Comparison of ENCODE assay signal across 8 cellular contexts in genomic region chr15:65530318-65531111, GRCh38. TPM values are rescaled to one million over a fixed set of nuclear protein-coding genes. Genes with fewer than 3 reads are reported as not detected.
A peak's percentile ranks its signal among the peaks of the same experiment; 100 is the strongest.
DNase-seq lines count a peak whose midpoint lies in the region; ATAC-seq, FAIRE-seq and TF ChIP-seq lines count a peak whose summit lies in the region.

TSS of gene HACD3 (plus strand) at chr15:65530463. CDS start at chr15:65530632, 169 bp downstream.

- peak; percentile 84 for ATAC-seq in HG02763 (IDR thresholded peaks at IDR 0.05; ENCODE audit: unreplicated experiment)

- FAIRE-seq in GM12891 (lab: Jason Lieb, UNC): peak; percentile 96
- FAIRE-seq in urothelium cell line (lab: Jason Lieb, UNC): peak; percentile 82

- H3K36me3 ChIP-seq in right atrium auricular region: no peaks in the 10 kb centered on the region

- H3K27me3 ChIP-seq in right atrium auricular region: no peaks in the 10 kb centered on the region

- H3K27ac ChIP-seq in right atrium auricular region: peak within 1 kb of the TSS; percentile 76

- peak; percentile 58; the same call in 1 of the 2 replicates for TF ChIP-seq POLR2A in GM12891 (IDR thresholded peaks at IDR 0.05; ENCODE audit: low read depth, low read length)

- H3K4me1 ChIP-seq in right atrium auricular region: peaks cover 0 to 24% of the 10 kb centered on the region in 2 donors

- H3K9me3 ChIP-seq in right atrium auricular region: no peaks in the 10 kb centered on the region

- H3K4me3 ChIP-seq in right atrium auricular region: peak within 1 kb of the TSS; percentile 85 to 89

- DNase-seq in GM12891 (ENCODE audit: insufficient read length, low spot score) (peak; percentile 95), NCI-H1694 treated with DMSO at 0.1 percent for 48 hours (lab: John Stamatoyannopoulos, UW) (peak; percentile 67), T-helper 2 cell (peak; percentile 82 to 91 (median 85)), amygdala (lab: John Stamatoyannopoulos, UW) (peak in 55 of 56 donors; percentile 7 to 89 (median 70)), right atrium auricular region (ENCODE audit: low spot score) (peak; percentile 75), pulmonary artery endothelial cell (ENCODE audit: low read depth, low spot score) (no peak), urothelium cell line (ENCODE audit: low spot score) (peak; percentile 99)

- TF ChIP-seq CTCF in right atrium auricular region (IDR thresholded peaks at IDR 0.05): peak in 1 of 2 donors; percentile 23

TF ChIP-seq in GM12891, 5 proteins besides CTCF, POLR2A, EP300 and RAD21:
- no peak for TF ChIP-seq PAX5 (IDR thresholded peaks at IDR 0.05; ENCODE audit: insufficient read depth, low read length, severe bottlenecking)
- no peak for TF ChIP-seq SPI1 (IDR thresholded peaks at IDR 0.05; ENCODE audit: low read depth, low read length)
- peak; percentile 66 for TF ChIP-seq POLR2AphosphoS5 (IDR thresholded peaks at IDR 0.05; ENCODE audit: low read depth, low read length)
- TF ChIP-seq POU2F2 (IDR thresholded peaks at IDR 0.05; ENCODE audit: low read depth, low read length): no peak
- TF ChIP-seq TAF1 (IDR thresholded peaks at IDR 0.05; ENCODE audit: low read depth, low read length): peak; percentile 16; the same call in 1 of the 2 replicates

RNA-seq across cellular contexts. Expression of gene HACD3, which starts in this region (rescaled TPM):
- 23.0 TPM for polyA plus RNA-seq in GM12891 (2012; ENCODE audit: low read depth, missing spikeins)
- 10 to 100 TPM; 15.3 to 20.5 TPM for total RNA-seq in right atrium auricular region
- 88.2 and 91.2 TPM in 2 replicates for total RNA-seq in pulmonary artery endothelial cell
